ENCODE assay signal across 8 cellular contexts in the genomic region with DNA sequence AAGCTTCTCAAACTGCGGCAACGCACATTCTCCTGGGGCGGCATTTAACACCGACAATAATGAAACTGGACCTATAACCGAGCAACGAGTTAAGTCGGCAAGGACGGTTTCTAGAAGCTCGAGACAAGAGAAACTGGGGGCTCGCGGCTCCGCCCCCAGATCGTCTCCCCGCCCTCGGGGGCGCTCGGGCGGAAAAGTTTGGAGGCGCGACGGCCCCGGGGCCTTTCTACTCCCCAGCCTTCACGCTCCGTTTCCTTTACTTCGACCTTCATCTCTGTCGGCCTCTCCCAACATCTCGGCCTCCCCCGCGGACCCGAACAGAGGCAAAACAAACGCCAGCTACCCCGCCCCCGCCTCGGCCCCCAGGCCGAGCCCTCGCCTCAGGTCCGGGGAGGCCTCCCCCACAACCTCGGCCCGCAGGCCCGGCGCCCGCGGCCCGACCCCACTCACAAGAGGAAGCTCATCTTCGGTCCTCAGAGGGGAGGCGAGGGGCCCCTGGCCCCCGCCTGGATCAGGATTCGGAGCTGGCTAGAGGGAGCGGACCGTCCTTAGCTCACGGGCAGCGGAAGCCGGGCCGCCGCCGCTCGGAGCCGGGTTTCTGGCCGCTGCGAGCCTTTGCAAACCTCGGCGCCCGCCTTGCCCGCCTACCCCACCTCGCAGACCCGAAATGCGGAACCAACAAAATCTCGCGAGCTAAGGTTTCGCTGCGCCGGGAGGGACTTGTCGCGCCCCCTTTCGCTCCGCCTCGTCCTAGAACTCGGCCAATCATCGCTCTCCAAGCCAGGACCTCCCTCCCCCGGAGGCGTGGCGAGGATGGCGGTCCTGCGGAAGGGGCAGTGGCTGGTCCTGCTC. TPM values are rescaled to one million over a fixed set of nuclear protein-coding genes. Genes with fewer than 3 reads are reported as not detected.
DNase-seq lines count a peak whose midpoint lies in the region; ATAC-seq, FAIRE-seq and TF ChIP-seq lines count a peak whose summit lies in the region.

A gene (minus strand): TSS at position 669 of the 852 bp plus-strand sequence. CDS start 205 bp downstream, at position 464.

- DNase-seq in CD14-positive monocyte (ENCODE audit: low spot score) (peak; percentile 99), NCI-H82 (lab: John Stamatoyannopoulos, UW) (peak; percentile 100), dermis blood vessel endothelial cell (peak; percentile 99), HepG2 (ENCODE audit: low spot score) (peak; percentile 98)
- peak; percentile 99 for DNase-seq in activated CD4-positive, alpha-beta T cell treated with anti-CD3 and anti-CD28 coated beads, Interleukin-2, amount 50 U/mL, for 48 hours
- peak; percentile 96 for DNase-seq in stimulated activated CD4-positive, alpha-beta T cell treated with anti-CD3 and anti-CD28 coated beads, Interleukin-4, amount 100 ng/mL, for 1 hour

- H3K4me1 Mint-ChIP-seq in CD14-positive monocyte: peaks cover 56% of the 10 kb centered on the region

- H3K27me3 ChIP-seq in HepG2 (ENCODE audit: control insufficient read depth in 1 of 2, insufficient read depth in 2 of 2, low read length in 2 of 2): no peaks in the 10 kb centered on the region; a peak in 1 of 5 replicates

- peaks cover 43% of the 10 kb centered on the region for H3K4me1 ChIP-seq in HepG2 (ENCODE audit: insufficient read depth, low read length)

- H3K9me3 ChIP-seq in HepG2 (ENCODE audit: low read length): no peaks in the 10 kb centered on the region

- peak; percentile 88 to 92; a peak in 3 of 4 replicates for TF ChIP-seq POLR2A in HepG2 (IDR thresholded peaks at IDR 0.05; ENCODE audit: insufficient read depth in 1 of 2, low read depth in 2 of 2, low read length in 2 of 2)

- POLR2A ChIA-PET in HepG2 (lab: Yijun Ruan, JAX): interaction anchor here (0.7 to 2.5 kb wide), 31 partner anchors 9 to 441 kb away, joined by 3 to 53 read pairs (median 5); a partner anchor contains a TSS

- peak; percentile 56 for TF ChIP-seq RAD21 in HepG2 (CRISPR knock-in tag; IDR thresholded peaks at IDR 0.05)

- H3K27ac ChIP-seq in HepG2 (ENCODE audit: extremely low read length, insufficient read depth, low read length): peak within 1 kb of the TSS; percentile 96

- TF ChIP-seq CTCF in CD14-positive monocyte (IDR thresholded peaks at IDR 0.05) (no peak), HepG2 (CRISPR knock-in tag; IDR thresholded peaks at IDR 0.05) (no peak; the same call in 1 of the 2 replicates)

- peak within 1 kb of the TSS; percentile 89 to 97 (median 95) for H3K27ac Mint-ChIP-seq in CD14-positive monocyte

- CTCF ChIA-PET in HepG2 (lab: Yijun Ruan, JAX; ENCODE audit: low intra/inter-chr PET ratio, low total read pairs): no interaction called here

- intact Hi-C loops in CD14-positive monocyte (cut with micrococcal nuclease) (no loop called here), HepG2 (cut with micrococcal nuclease; ENCODE audit: unreplicated experiment) (loop anchor here (2.0 kb wide), 1 partner anchor 20 kb away; a partner anchor contains a TSS)

- no TSS peak for BruUV-seq in HepG2 (replicated peaks; lab: Mats Ljungman, UMichigan)

- peak within 1 kb of the TSS; percentile 94 for H3K9ac ChIP-seq in HepG2 (ENCODE audit: insufficient read depth, low read depth, low read length)

- peak; percentile 96 for FAIRE-seq in HepG2 (lab: Jason Lieb, UNC)

- H3K4me2 ChIP-seq in HepG2 (ENCODE audit: low read depth, low read length): peak within 1 kb of the TSS; percentile 88

- TF ChIP-seq EP300 in HepG2 (IDR thresholded peaks at IDR 0.05; ENCODE audit: low read depth in 2 of 2, low read length in 2 of 2): no peak
- TF ChIP-seq EP300 in HepG2 (CRISPR knock-in tag; IDR thresholded peaks at IDR 0.05; ENCODE audit: borderline replicate concordance): no peak

- H4K20me1 ChIP-seq in HepG2 (ENCODE audit: insufficient read depth, low read length): peaks cover 34% of the 10 kb centered on the region

- peaks cover 0 to 2% (median 0%) of the 10 kb centered on the region in 7 donors for H3K9me3 Mint-ChIP-seq in CD14-positive monocyte

- 1% methylated on average over 41 of the region's 84 CpGs for WGBS in HepG2 (ENCODE audit: low lambda C conversion rate)

- in situ Hi-C loops in HepG2 (cut with HindIII; ENCODE audit: extremely low pct_ligation_motif_present, low pct_unique_long_range_greater_than_20kb): no loop called here

- peak within 1 kb of the TSS; percentile 85 to 91 for H3K4me3 Mint-ChIP-seq in CD14-positive monocyte

- H3K79me2 ChIP-seq in HepG2 (ENCODE audit: insufficient read depth, low read length): peaks cover 44% of the 10 kb centered on the region

- no peaks in the 10 kb centered on the region for H3K27me3 Mint-ChIP-seq in CD14-positive monocyte (ENCODE audit: low read depth in 3 of 3)

- peaks cover 5 to 12% of the 10 kb centered on the region in 2 donors for H3K36me3 Mint-ChIP-seq in CD14-positive monocyte

- peak within 1 kb of the TSS; percentile 66 to 91 (median 82) for H3K4me3 ChIP-seq in HepG2 (replicated peaks in 1 of 3; ENCODE audit: insufficient read depth in 1 of 3, low read depth in 2 of 3, low read length in 3 of 3)

- peaks cover 0 to 1% of the 10 kb centered on the region in 2 experiments; a peak in 1 of 5 replicates for H3K36me3 ChIP-seq in HepG2 (replicated peaks in 1 of 2; ENCODE audit: control insufficient read depth in 1 of 2, insufficient read depth in 2 of 2, low read length in 2 of 2)

- peak within 1 kb of the TSS; percentile 61 for H2AFZ ChIP-seq in HepG2 (ENCODE audit: low read length)

- ATAC-seq in GM19397 (IDR thresholded peaks at IDR 0.05; ENCODE audit: unreplicated experiment) (peak; percentile 80), HG03571 (IDR thresholded peaks at IDR 0.05; ENCODE audit: unreplicated experiment) (peak; percentile 74), HepG2 (peak; percentile 98)

TF ChIP-seq in HepG2, 621 proteins besides CTCF, POLR2A, EP300 and RAD21 (continues in another document):
- no peak for TF ChIP-seq ZNF572 (CRISPR knock-in tag; IDR thresholded peaks at IDR 0.05)
- TF ChIP-seq ZNF746 (CRISPR knock-in tag; IDR thresholded peaks at IDR 0.05): peak; percentile 62; the same call in 1 of the 2 replicates
- no peak for TF ChIP-seq HNRNPL (IDR thresholded peaks at IDR 0.05; ENCODE audit: low read depth, low read length)
- TF ChIP-seq, protein P1, sequence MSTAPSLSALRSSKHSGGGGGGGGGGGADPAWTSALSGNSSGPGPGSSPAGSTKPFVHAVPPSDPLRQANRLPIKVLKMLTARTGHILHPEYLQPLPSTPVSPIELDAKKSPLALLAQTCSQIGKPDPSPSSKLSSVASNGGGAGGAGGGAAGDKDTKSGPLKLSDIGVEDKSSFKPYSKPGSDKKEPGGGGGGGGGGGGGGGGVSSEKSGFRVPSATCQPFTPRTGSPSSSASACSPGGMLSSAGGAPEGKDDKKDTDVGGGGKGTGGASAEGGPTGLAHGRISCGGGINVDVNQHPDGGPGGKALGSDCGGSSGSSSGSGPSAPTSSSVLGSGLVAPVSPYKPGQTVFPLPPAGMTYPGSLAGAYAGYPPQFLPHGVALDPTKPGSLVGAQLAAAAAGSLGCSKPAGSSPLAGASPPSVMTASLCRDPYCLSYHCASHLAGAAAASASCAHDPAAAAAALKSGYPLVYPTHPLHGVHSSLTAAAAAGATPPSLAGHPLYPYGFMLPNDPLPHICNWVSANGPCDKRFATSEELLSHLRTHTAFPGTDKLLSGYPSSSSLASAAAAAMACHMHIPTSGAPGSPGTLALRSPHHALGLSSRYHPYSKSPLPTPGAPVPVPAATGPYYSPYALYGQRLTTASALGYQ (CRISPR knock-in tag; IDR thresholded peaks at IDR 0.05): no peak
- TF ChIP-seq, protein P2, sequence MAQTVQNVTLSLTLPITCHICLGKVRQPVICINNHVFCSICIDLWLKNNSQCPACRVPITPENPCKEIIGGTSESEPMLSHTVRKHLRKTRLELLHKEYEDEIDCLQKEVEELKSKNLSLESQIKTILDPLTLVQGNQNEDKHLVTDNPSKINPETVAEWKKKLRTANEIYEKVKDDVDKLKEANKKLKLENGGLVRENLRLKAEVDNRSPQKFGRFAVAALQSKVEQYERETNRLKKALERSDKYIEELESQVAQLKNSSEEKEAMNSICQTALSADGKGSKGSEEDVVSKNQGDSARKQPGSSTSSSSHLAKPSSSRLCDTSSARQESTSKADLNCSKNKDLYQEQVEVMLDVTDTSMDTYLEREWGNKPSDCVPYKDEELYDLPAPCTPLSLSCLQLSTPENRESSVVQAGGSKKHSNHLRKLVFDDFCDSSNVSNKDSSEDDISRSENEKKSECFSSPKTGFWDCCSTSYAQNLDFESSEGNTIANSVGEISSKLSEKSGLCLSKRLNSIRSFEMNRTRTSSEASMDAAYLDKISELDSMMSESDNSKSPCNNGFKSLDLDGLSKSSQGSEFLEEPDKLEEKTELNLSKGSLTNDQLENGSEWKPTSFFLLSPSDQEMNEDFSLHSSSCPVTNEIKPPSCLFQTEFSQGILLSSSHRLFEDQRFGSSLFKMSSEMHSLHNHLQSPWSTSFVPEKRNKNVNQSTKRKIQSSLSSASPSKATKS (CRISPR knock-in tag; IDR thresholded peaks at IDR 0.05): no peak

RNA-seq across cellular contexts. Expression of the gene that starts here (rescaled TPM):
- polyA plus RNA-seq in CD14-positive monocyte: 100 to 1,000 TPM; 285 to 367 TPM
- total RNA-seq in dermis blood vessel endothelial cell: 121 and 145 TPM in 2 replicates
- total RNA-seq in HepG2 (2016; rRNA removed; fragmentation: Illumina TruSeq; extraction: Trizol): 139 and 217 TPM in 2 replicates
- total RNA-seq in HepG2 (2016; cell fraction: cytosol; rRNA removed; fragmentation: Illumina TruSeq; extraction: Trizol; ENCODE audit: low read depth): 26.2 and 34.3 TPM in 2 replicates
- 135 and 223 TPM in 2 replicates for total RNA-seq in HepG2 (2016; cell fraction: insoluble cytoplasmic fraction; rRNA removed; fragmentation: Illumina TruSeq; extraction: Trizol)
- 73.7 and 77.9 TPM in 2 replicates for total RNA-seq in HepG2 (2016; cell fraction: membrane; rRNA removed; fragmentation: Illumina TruSeq; extraction: Trizol)
- 58.0 and 69.5 TPM in 2 replicates for total RNA-seq in HepG2 (2016; cell fraction: nucleus; rRNA removed; fragmentation: Illumina TruSeq; extraction: Trizol)
- 33.2 and 48.2 TPM in 2 replicates for polyA plus RNA-seq in HepG2 (2011; rRNA removed)
- polyA plus RNA-seq in HepG2 (2011; cell fraction: cytosol; rRNA removed): 17.6 and 27.6 TPM in 2 replicates
- polyA plus RNA-seq in HepG2 (2011; cell fraction: nucleus; rRNA removed): 10.7 and 17.1 TPM in 2 replicates
- 42.5 and 50.3 TPM in 2 replicates for polyA plus RNA-seq in HepG2 (2012)
- 18.1 and 21.3 TPM in 2 replicates for polyA plus RNA-seq in HepG2 (2016; cell fraction: cytosol; fragmentation: Illumina TruSeq; extraction: Trizol; ENCODE audit: low read depth)
- 128 and 131 TPM in 2 replicates for polyA plus RNA-seq in HepG2 (2016; cell fraction: insoluble cytoplasmic fraction; fragmentation: Illumina TruSeq; extraction: Trizol; ENCODE audit: low read depth)
- polyA plus RNA-seq in HepG2 (2016; cell fraction: membrane; fragmentation: Illumina TruSeq; extraction: Trizol; ENCODE audit: low read depth): 35.8 and 42.0 TPM in 2 replicates
- polyA plus RNA-seq in HepG2 (2016; cell fraction: nucleus; fragmentation: Illumina TruSeq; extraction: Trizol; ENCODE audit: insufficient read depth, low read depth): 52.2 and 58.5 TPM in 2 replicates
- polyA minus RNA-seq in HepG2 (2011; rRNA and poly(A)+ RNA removed; ENCODE audit: low replicate concordance): 17.0 and 33.6 TPM in 2 replicates
- 28.0 and 36.2 TPM in 2 replicates for polyA minus RNA-seq in HepG2 (2011; cell fraction: cytosol; rRNA and poly(A)+ RNA removed)
- 30.4 and 30.7 TPM in 2 replicates for polyA minus RNA-seq in HepG2 (2011; cell fraction: nucleus; rRNA and poly(A)+ RNA removed)

Comparison
In these comparisons a context has a peak if more than half of its experiments do, and no peak if none do; other contexts are left out.
1. Peak in every context shown above with its lines: DNase-seq, ATAC-seq, H3K4me3 ChIP-seq and H3K27ac ChIP-seq.